8 cellular contexts compared by ENCODE assay signal in genomic region chr19:18514800-18515682, GRCh38. TPM values are rescaled to one million over a fixed set of nuclear protein-coding genes. Genes with fewer than 3 reads are reported as not detected.
A peak's percentile ranks its signal among the peaks of the same experiment; 100 is the strongest.
DNase-seq lines count a peak whose midpoint lies in the region; ATAC-seq and TF ChIP-seq lines count a peak whose summit lies in the region.

No MANE protein-coding gene starts in this region.

- H3K79me1 ChIP-seq in H9 (ENCODE audit: insufficient read depth, low read depth, low read length, poor library complexity, severe bottlenecking), result peaks cover 6% of the 10 kb centered on the region

- H3K4me1 Mint-ChIP-seq in H9, result peaks cover 19 to 21% of the 10 kb centered on the region in 2 experiments
- peaks cover 19% of the 10 kb centered on the region for H3K4me1 Mint-ChIP-seq in progenitor cell of endocrine pancreas (ENCODE audit: low read depth)

- H3K4ac ChIP-seq in H9 (ENCODE audit: low read depth, low read length), result no peak overlapping the region

- H3K4me3 Mint-ChIP-seq in H9 (no peak overlapping the region), progenitor cell of endocrine pancreas (ENCODE audit: low read depth) (peak overlapping the region; percentile 21)

- no peaks in the 10 kb centered on the region for H3K23me2 ChIP-seq in H9 (ENCODE audit: insufficient read length, low read depth, low read length, poor library complexity, severe bottlenecking)

- H3K36me3 Mint-ChIP-seq in H9 (ENCODE audit: insufficient read depth in 1 of 3, low read depth in 3 of 3) (no peaks in the 10 kb centered on the region), progenitor cell of endocrine pancreas (ENCODE audit: insufficient read depth) (no peaks in the 10 kb centered on the region)

- no peaks in the 10 kb centered on the region for H3K9me3 ChIP-seq in H9 (ENCODE audit: control insufficient read depth, low read depth, low read length)

- no peak overlapping the region for H2BK5ac ChIP-seq in H9 (ENCODE audit: insufficient read length, low read length)

- no peak overlapping the region for H4K8ac ChIP-seq in H9 (replicated peaks; ENCODE audit: insufficient read length, low read depth, low read length)

- H4K91ac ChIP-seq in H9 (ENCODE audit: insufficient read length, low read depth, low read length), result no peak overlapping the region

- H3K23ac ChIP-seq in H9 (ENCODE audit: insufficient read length, low read depth, low read length), result no peak overlapping the region

- H2BK20ac ChIP-seq in H9 (ENCODE audit: low read depth, low read length, poor library complexity, severe bottlenecking), result no peak overlapping the region

- no peak overlapping the region for H3K4me2 ChIP-seq in H9 (ENCODE audit: insufficient read depth, insufficient read length, low read length)

- no CpG with 5 or more reads among the region's 17 CpGs for WGBS in H9 (ENCODE audit: extremely low coverage, insufficient read length, low lambda C conversion rate)

- peak overlapping the region in 2 of 3 experiments; percentile 75 to 94; a peak in 3 of 7 replicates for H3K27ac Mint-ChIP-seq in H9
- H3K27ac Mint-ChIP-seq in progenitor cell of endocrine pancreas, result peak overlapping the region; percentile 93

- no peak overlapping the region for H2BK12ac ChIP-seq in H9 (ENCODE audit: insufficient read length, low read depth, low read length)

- no peaks in the 10 kb centered on the region for H4K20me1 ChIP-seq in H9 (ENCODE audit: control insufficient read depth, insufficient read depth, insufficient read length)

- no peak overlapping the region for H3K27ac ChIP-seq in H9 (ENCODE audit: insufficient read length, low read depth, low read length)

- H3K14ac ChIP-seq in H9 (ENCODE audit: insufficient read depth, low read length), result 0 out of 2 replicates have a peak overlapping the region, but pooled peaks have one; percentile 9

- H3K27me3 ChIP-seq in H9 (ENCODE audit: insufficient read depth, low read length), result no peaks in the 10 kb centered on the region

- intact Hi-C loops in posterior cingulate gyrus (cut with DNase I), result no loop called here

- H3K18ac ChIP-seq in H9 (ENCODE audit: insufficient read length, low read depth, low read length), result no peak overlapping the region

- H3K4me1 ChIP-seq in H9 (ENCODE audit: insufficient read depth, low read length), result peaks cover 2% of the 10 kb centered on the region; the same call in 1 of the 2 replicates

- no peak overlapping the region for H2BK120ac ChIP-seq in H9 (ENCODE audit: low read depth, low read length, poor library complexity, severe bottlenecking)

- H3K27me3 Mint-ChIP-seq in H9 (ENCODE audit: low read depth) (no peaks in the 10 kb centered on the region), progenitor cell of endocrine pancreas (no peaks in the 10 kb centered on the region)

- no peak overlapping the region for H2AK5ac ChIP-seq in H9 (ENCODE audit: insufficient read length, low read length)

- ATAC-seq in GM21447 (IDR thresholded peaks at IDR 0.05; ENCODE audit: unreplicated experiment), result no peak

- TF ChIP-seq CTCF in H9 (conservative IDR thresholded peaks at IDR 0.05), result no peak
- no peak for TF ChIP-seq CTCF in fibroblast of pulmonary artery (IDR thresholded peaks at IDR 0.05; ENCODE audit: low read length, missing control alignments)
- TF ChIP-seq CTCF in progenitor cell of endocrine pancreas (IDR thresholded peaks at IDR 0.05; ENCODE audit: unreplicated experiment), result no peak

- no peaks in the 10 kb centered on the region for H3K9me3 Mint-ChIP-seq in H9
- no peaks in the 10 kb centered on the region for H3K9me3 Mint-ChIP-seq in progenitor cell of endocrine pancreas (ENCODE audit: low read depth)

- H2AFZ ChIP-seq in H9 (ENCODE audit: low read length), result no peak overlapping the region

- no peak overlapping the region for H3K56ac ChIP-seq in H9 (ENCODE audit: insufficient read length, low read depth, low read length)

- H4K5ac ChIP-seq in H9 (ENCODE audit: insufficient read length, low read depth, low read length), result no peak overlapping the region

- H3K9ac ChIP-seq in H9 (ENCODE audit: extremely low read depth, insufficient read length, low read length), result no peak overlapping the region

- no peak overlapping the region for H3T11ph ChIP-seq in H9 (ENCODE audit: low read length)

- H2BK15ac ChIP-seq in H9 (ENCODE audit: low read depth, low read length), result no peak overlapping the region

- no peak overlapping the region for H3K4me3 ChIP-seq in fibroblast of pulmonary artery (replicated peaks; ENCODE audit: low read depth, low read length)

- DNase-seq in H9 (no peak), SHP77 (lab: John Stamatoyannopoulos, UW) (peak; percentile 85 to 94), fibroblast of pulmonary artery (ENCODE audit: low read depth) (peak; percentile 90), progenitor cell of endocrine pancreas (ENCODE audit: low spot score, unreplicated experiment) (no peak), posterior cingulate gyrus (no peak), T1000 (lab: John Stamatoyannopoulos, UW) (no peak), NCI-H526 treated with DMSO at 0.1 percent for 48 hours (lab: John Stamatoyannopoulos, UW) (no peak)

- H3K79me2 ChIP-seq in H9 (ENCODE audit: insufficient read depth, low read length), result peaks cover 15% of the 10 kb centered on the region

RNA-seq across cellular contexts. Expression of gene ELL, which starts 6.8 kb away (rescaled TPM):
- total RNA-seq in H9 (2021), result 15.5 and 17.0 TPM in 2 replicates
- total RNA-seq in progenitor cell of endocrine pancreas, result 13.8 and 15.5 TPM in 2 replicates

RNA-seq across cellular contexts. Expression of gene FKBP8, which starts 28.3 kb away (rescaled TPM):
- total RNA-seq in H9 (2021), result 308 and 310 TPM in 2 replicates
- total RNA-seq in progenitor cell of endocrine pancreas, result 216 and 220 TPM in 2 replicates

RNA-seq across cellular contexts. Expression of gene KXD1, which starts 42.6 kb away (rescaled TPM):
- total RNA-seq in H9 (2021) (138 and 143 TPM in 2 replicates), progenitor cell of endocrine pancreas (77.7 and 82.8 TPM in 2 replicates)

RNA-seq across cellular contexts. Expression of gene UBA52, which starts 56.6 kb away (rescaled TPM):
- 1,265 and 1,276 TPM in 2 replicates for total RNA-seq in H9 (2021)
- total RNA-seq in progenitor cell of endocrine pancreas, result 951 and 968 TPM in 2 replicates

Comparison
In these comparisons a context has a peak if more than half of its experiments do, and no peak if none do; other contexts are left out.
1. DNase-seq: peak in SHP77 (2 of 2) and fibroblast of pulmonary artery (single experiment); none in H9 (single experiment), progenitor cell of endocrine pancreas (single experiment), posterior cingulate gyrus (0 of 10), T1000 (single experiment) and NCI-H526 treated with DMSO at 0.1 percent for 48 hours (single experiment).